1 cellular context compared by ENCODE assay signal in genomic region chr1:23481026-23481597, GRCh38.
TF ChIP-seq lines count a peak whose summit lies in the region.

No MANE protein-coding gene starts in this region.

TF ChIP-seq in K562, 482 proteins besides CTCF, POLR2A, EP300 and RAD21 (continued from another document and continues in another):
- TF ChIP-seq BRCA1 (IDR thresholded peaks at IDR 0.05) (no peak), BRCA1 (CRISPR knock-in tag; IDR thresholded peaks at IDR 0.05) (no peak), ERF (CRISPR knock-in tag; IDR thresholded peaks at IDR 0.05) (no peak), HNRNPK (IDR thresholded peaks at IDR 0.05; ENCODE audit: low read depth, low read length, poor library complexity, severe bottlenecking) (no peak), ZNF586 (CRISPR knock-in tag; conservative IDR thresholded peaks at IDR 0.05) (no peak), KDM1A (IDR thresholded peaks at IDR 0.05) (no peak), ZNF174 (CRISPR knock-in tag; IDR thresholded peaks at IDR 0.05) (no peak), NFE2L1 (tag; IDR thresholded peaks at IDR 0.05; ENCODE audit: borderline replicate concordance, low read depth) (0 out of 2 replicates have a peak, but pooled peaks have one; percentile 10), AFF1 (IDR thresholded peaks at IDR 0.05; ENCODE audit: low read depth in 1 of 2, partially characterized antibody in 2 of 2) (no peak), ZNF140 (CRISPR knock-in tag; IDR thresholded peaks at IDR 0.05) (no peak), BCOR (IDR thresholded peaks at IDR 0.05) (no peak), NR2F6 (CRISPR knock-in tag; IDR thresholded peaks at IDR 0.05) (no peak), TFAM (CRISPR knock-in tag; conservative IDR thresholded peaks at IDR 0.05) (no peak), CGGBP1 (CRISPR knock-in tag; IDR thresholded peaks at IDR 0.05) (no peak), HNRNPLL (IDR thresholded peaks at IDR 0.05; ENCODE audit: low read depth, low read length, poor library complexity, severe bottlenecking) (no peak), ZFPM2 (CRISPR knock-in tag; IDR thresholded peaks at IDR 0.05) (no peak), THRAP3 (IDR thresholded peaks at IDR 0.05; ENCODE audit: borderline replicate concordance) (no peak), SP1 (CRISPR knock-in tag; IDR thresholded peaks at IDR 0.05) (no peak), TAF1 (IDR thresholded peaks at IDR 0.05; ENCODE audit: control insufficient read depth, extremely low read depth, insufficient read depth, low read length, severe bottlenecking) (no peak), POLR2AphosphoS2 (IDR thresholded peaks at IDR 0.05; ENCODE audit: low read length) (no peak), ZNF57 (CRISPR knock-in tag; IDR thresholded peaks at IDR 0.05) (no peak), LCOR (CRISPR knock-in tag; IDR thresholded peaks at IDR 0.05) (no peak), EHMT2 (IDR thresholded peaks at IDR 0.05) (no peak), UBTF (IDR thresholded peaks at IDR 0.05; ENCODE audit: borderline replicate concordance in 1 of 2, low read depth in 2 of 2, low read length in 2 of 2) (no peak), PTTG1 (tag; IDR thresholded peaks at IDR 0.05; ENCODE audit: low read depth) (peak; percentile 87), ATF6 (CRISPR knock-in tag; IDR thresholded peaks at IDR 0.05) (no peak), CBX2 (IDR thresholded peaks at IDR 0.05; ENCODE audit: insufficient read depth, low read length, poor library complexity, severe bottlenecking) (no peak), ARNT (IDR thresholded peaks at IDR 0.05) (no peak), NFIX (CRISPR knock-in tag; IDR thresholded peaks at IDR 0.05; ENCODE audit: low read depth) (peak; percentile 25; the same call in 1 of the 2 replicates), ZNF561 (CRISPR knock-in tag; conservative IDR thresholded peaks at IDR 0.05) (peak; percentile 66; the same call in 1 of the 2 replicates), FOS (IDR thresholded peaks at IDR 0.05; ENCODE audit: extremely low read depth, insufficient read length) (no peak), ZNF311 (CRISPR knock-in tag; IDR thresholded peaks at IDR 0.05) (0 out of 2 replicates have a peak, but pooled peaks have one; percentile 60), ZNF12 (CRISPR knock-in tag; IDR thresholded peaks at IDR 0.05) (no peak), CC2D1A (IDR thresholded peaks at IDR 0.05) (no peak), JUND (IDR thresholded peaks at IDR 0.05; ENCODE audit: borderline replicate concordance, low read depth, low read length) (no peak), JUND (tag; IDR thresholded peaks at IDR 0.05; ENCODE audit: borderline replicate concordance, low read depth, low read length) (0 out of 3 replicates have a peak, but pooled peaks have one; percentile 22), GABPB2 (CRISPR knock-in tag; conservative IDR thresholded peaks at IDR 0.05) (no peak), ZNF347 (CRISPR knock-in tag; IDR thresholded peaks at IDR 0.05; ENCODE audit: low read depth) (no peak), ZNF583 (CRISPR knock-in tag; IDR thresholded peaks at IDR 0.05) (peak; percentile 91; the same call in 1 of the 2 replicates)
- TF ChIP-seq, protein P1, sequence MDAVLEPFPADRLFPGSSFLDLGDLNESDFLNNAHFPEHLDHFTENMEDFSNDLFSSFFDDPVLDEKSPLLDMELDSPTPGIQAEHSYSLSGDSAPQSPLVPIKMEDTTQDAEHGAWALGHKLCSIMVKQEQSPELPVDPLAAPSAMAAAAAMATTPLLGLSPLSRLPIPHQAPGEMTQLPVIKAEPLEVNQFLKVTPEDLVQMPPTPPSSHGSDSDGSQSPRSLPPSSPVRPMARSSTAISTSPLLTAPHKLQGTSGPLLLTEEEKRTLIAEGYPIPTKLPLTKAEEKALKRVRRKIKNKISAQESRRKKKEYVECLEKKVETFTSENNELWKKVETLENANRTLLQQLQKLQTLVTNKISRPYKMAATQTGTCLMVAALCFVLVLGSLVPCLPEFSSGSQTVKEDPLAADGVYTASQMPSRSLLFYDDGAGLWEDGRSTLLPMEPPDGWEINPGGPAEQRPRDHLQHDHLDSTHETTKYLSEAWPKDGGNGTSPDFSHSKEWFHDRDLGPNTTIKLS (IDR thresholded peaks at IDR 0.05; ENCODE audit: borderline replicate concordance, low read depth) = no peak
- TF ChIP-seq, protein P2, sequence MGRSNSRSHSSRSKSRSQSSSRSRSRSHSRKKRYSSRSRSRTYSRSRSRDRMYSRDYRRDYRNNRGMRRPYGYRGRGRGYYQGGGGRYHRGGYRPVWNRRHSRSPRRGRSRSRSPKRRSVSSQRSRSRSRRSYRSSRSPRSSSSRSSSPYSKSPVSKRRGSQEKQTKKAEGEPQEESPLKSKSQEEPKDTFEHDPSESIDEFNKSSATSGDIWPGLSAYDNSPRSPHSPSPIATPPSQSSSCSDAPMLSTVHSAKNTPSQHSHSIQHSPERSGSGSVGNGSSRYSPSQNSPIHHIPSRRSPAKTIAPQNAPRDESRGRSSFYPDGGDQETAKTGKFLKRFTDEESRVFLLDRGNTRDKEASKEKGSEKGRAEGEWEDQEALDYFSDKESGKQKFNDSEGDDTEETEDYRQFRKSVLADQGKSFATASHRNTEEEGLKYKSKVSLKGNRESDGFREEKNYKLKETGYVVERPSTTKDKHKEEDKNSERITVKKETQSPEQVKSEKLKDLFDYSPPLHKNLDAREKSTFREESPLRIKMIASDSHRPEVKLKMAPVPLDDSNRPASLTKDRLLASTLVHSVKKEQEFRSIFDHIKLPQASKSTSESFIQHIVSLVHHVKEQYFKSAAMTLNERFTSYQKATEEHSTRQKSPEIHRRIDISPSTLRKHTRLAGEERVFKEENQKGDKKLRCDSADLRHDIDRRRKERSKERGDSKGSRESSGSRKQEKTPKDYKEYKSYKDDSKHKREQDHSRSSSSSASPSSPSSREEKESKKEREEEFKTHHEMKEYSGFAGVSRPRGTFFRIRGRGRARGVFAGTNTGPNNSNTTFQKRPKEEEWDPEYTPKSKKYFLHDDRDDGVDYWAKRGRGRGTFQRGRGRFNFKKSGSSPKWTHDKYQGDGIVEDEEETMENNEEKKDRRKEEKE (IDR thresholded peaks at IDR 0.05; ENCODE audit: borderline replicate concordance in 1 of 2, control insufficient read depth in 1 of 2, low read depth in 2 of 2, low read length in 1 of 2) = no peak
- TF ChIP-seq, protein P3, sequence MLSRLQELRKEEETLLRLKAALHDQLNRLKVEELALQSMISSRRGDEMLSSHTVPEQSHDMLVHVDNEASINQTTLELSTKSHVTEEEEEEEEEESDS (CRISPR knock-in tag; IDR thresholded peaks at IDR 0.05) = no peak
- TF ChIP-seq, protein P4, sequence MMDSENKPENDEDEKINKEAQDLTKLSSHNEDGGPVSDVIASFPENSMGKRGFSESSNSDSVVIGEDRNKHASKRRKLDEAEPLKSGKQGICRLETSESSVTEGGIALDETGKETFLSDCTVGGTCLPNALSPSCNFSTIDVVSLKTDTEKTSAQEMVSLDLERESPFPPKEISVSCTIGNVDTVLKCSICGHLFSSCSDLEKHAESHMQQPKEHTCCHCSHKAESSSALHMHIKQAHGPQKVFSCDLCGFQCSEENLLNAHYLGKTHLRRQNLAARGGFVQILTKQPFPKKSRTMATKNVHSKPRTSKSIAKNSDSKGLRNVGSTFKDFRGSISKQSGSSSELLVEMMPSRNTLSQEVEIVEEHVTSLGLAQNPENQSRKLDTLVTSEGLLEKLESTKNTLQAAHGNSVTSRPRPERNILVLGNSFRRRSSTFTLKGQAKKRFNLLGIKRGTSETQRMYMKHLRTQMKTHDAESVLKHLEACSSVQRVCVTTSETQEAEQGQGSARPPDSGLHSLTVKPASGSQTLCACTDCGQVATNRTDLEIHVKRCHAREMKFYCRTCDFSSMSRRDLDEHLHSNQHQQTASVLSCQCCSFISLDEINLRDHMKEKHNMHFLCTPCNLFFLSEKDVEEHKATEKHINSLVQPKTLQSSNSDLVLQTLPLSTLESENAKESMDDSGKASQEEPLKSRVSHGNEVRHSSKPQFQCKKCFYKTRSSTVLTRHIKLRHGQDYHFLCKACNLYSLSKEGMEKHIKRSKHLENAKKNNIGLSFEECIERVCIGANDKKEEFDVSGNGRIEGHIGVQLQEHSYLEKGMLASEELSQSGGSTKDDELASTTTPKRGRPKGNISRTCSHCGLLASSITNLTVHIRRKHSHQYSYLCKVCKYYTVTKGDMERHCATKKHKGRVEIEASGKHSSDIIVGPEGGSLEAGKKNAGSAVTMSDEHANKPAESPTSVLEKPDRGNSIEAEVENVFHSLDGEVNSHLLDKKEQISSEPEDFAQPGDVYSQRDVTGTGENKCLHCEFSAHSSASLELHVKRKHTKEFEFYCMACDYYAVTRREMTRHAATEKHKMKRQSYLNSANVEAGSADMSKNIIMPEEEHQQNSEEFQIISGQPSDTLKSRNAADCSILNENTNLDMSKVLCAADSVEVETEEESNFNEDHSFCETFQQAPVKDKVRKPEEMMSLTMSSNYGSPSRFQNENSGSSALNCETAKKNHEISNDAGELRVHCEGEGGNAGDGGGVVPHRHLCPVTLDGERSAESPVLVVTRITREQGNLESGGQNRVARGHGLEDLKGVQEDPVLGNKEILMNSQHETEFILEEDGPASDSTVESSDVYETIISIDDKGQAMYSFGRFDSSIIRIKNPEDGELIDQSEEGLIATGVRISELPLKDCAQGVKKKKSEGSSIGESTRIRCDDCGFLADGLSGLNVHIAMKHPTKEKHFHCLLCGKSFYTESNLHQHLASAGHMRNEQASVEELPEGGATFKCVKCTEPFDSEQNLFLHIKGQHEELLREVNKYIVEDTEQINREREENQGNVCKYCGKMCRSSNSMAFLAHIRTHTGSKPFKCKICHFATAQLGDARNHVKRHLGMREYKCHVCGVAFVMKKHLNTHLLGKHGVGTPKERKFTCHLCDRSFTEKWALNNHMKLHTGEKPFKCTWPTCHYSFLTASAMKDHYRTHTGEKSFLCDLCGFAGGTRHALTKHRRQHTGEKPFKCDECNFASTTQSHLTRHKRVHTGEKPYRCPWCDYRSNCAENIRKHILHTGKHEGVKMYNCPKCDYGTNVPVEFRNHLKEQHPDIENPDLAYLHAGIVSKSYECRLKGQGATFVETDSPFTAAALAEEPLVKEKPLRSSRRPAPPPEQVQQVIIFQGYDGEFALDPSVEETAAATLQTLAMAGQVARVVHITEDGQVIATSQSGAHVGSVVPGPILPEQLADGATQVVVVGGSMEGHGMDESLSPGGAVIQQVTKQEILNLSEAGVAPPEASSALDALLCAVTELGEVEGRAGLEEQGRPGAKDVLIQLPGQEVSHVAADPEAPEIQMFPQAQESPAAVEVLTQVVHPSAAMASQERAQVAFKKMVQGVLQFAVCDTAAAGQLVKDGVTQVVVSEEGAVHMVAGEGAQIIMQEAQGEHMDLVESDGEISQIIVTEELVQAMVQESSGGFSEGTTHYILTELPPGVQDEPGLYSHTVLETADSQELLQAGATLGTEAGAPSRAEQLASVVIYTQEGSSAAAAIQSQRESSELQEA (IDR thresholded peaks at IDR 0.05; ENCODE audit: low read depth) = no peak
